1 cellular context compared by ENCODE assay signal in the genomic region with DNA sequence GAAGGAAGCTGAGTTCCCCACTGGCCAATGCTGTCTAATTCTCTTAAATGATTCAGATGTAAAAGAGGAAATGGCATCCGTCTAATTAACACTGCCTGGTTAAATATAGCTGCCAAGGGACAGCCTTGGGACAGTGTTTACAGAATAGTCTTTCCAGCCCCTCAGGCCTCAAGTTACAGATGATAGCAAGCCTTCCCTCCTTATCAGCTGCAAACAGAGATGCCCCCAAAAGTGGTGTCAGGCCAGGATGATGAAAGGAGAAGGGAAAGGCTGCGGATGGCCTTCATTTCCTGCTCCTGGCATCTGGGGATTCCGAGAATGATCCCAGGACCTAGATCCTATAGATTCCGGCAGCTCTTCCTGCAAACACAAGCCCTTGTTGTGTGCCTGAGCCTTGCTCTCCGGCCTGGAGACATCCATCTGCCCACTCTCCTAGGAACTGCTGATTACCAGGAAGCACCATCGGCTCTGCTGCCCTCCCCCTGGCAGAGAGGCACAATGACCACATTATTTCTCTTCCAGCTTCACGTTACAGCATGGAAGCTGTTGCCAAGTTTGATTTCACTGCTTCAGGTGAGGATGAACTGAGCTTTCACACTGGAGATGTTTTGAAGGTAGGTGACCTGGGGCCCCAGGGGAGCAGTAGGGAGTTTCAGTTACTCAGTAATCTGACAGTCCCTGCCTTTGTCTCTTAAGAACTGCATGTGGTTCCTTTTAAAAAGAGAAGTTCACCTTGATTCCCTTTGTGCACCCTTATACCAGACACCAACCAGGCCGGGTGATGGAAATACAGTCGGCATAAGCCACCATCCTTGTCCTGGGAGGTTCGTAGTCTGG.
A peak's percentile ranks its signal among the peaks of the same experiment; 100 is the strongest.
TF ChIP-seq lines count a peak whose summit lies in the region.

No MANE protein-coding gene starts in this region.

TF ChIP-seq in K562, 482 proteins besides CTCF, POLR2A, EP300 and RAD21 (continued from another document and continues in another):
- TF ChIP-seq, protein P1, sequence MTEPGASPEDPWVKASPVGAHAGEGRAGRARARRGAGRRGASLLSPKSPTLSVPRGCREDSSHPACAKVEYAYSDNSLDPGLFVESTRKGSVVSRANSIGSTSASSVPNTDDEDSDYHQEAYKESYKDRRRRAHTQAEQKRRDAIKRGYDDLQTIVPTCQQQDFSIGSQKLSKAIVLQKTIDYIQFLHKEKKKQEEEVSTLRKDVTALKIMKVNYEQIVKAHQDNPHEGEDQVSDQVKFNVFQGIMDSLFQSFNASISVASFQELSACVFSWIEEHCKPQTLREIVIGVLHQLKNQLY (CRISPR knock-in tag; conservative IDR thresholded peaks at IDR 0.05): no peak
- TF ChIP-seq XRCC5 (IDR thresholded peaks at IDR 0.05; ENCODE audit: low read depth, low read length) (no peak), ZNF174 (CRISPR knock-in tag; IDR thresholded peaks at IDR 0.05) (no peak), SMAD4 (CRISPR knock-in tag; conservative IDR thresholded peaks at IDR 0.05) (peak; percentile 87), DDX20 (tag; IDR thresholded peaks at IDR 0.05; ENCODE audit: low read depth) (no peak), HMGN3 (IDR thresholded peaks at IDR 0.05; ENCODE audit: borderline replicate concordance, extremely low read depth, insufficient read length, low read depth, low read length) (peak; percentile 82), CEBPG (CRISPR knock-in tag; IDR thresholded peaks at IDR 0.05) (peak; percentile 64; the same call in 1 of the 2 replicates), CEBPG (tag; conservative IDR thresholded peaks at IDR 0.05 in 1 of 2, IDR thresholded peaks at IDR 0.05 in 1 of 2) (peak in 1 of 2 experiments; percentile 69; a peak in 2 of 4 replicates), KDM4B (IDR thresholded peaks at IDR 0.05; ENCODE audit: borderline replicate concordance in 2 of 2, low read depth in 1 of 2) (no peak), CTBP1 (IDR thresholded peaks at IDR 0.05; ENCODE audit: borderline replicate concordance) (peak; percentile 92; the same call in 1 of the 2 replicates), HNRNPL (IDR thresholded peaks at IDR 0.05; ENCODE audit: low read depth, low read length) (no peak), ZNF384 (IDR thresholded peaks at IDR 0.05; ENCODE audit: low read depth, low read length) (no peak), ZFP36 (IDR thresholded peaks at IDR 0.05; ENCODE audit: low read depth, low read length, partially characterized antibody) (no peak)
- TF ChIP-seq, protein P2, sequence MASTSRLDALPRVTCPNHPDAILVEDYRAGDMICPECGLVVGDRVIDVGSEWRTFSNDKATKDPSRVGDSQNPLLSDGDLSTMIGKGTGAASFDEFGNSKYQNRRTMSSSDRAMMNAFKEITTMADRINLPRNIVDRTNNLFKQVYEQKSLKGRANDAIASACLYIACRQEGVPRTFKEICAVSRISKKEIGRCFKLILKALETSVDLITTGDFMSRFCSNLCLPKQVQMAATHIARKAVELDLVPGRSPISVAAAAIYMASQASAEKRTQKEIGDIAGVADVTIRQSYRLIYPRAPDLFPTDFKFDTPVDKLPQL (IDR thresholded peaks at IDR 0.05; ENCODE audit: extremely low read depth, insufficient read length): no peak
- TF ChIP-seq, protein P3, sequence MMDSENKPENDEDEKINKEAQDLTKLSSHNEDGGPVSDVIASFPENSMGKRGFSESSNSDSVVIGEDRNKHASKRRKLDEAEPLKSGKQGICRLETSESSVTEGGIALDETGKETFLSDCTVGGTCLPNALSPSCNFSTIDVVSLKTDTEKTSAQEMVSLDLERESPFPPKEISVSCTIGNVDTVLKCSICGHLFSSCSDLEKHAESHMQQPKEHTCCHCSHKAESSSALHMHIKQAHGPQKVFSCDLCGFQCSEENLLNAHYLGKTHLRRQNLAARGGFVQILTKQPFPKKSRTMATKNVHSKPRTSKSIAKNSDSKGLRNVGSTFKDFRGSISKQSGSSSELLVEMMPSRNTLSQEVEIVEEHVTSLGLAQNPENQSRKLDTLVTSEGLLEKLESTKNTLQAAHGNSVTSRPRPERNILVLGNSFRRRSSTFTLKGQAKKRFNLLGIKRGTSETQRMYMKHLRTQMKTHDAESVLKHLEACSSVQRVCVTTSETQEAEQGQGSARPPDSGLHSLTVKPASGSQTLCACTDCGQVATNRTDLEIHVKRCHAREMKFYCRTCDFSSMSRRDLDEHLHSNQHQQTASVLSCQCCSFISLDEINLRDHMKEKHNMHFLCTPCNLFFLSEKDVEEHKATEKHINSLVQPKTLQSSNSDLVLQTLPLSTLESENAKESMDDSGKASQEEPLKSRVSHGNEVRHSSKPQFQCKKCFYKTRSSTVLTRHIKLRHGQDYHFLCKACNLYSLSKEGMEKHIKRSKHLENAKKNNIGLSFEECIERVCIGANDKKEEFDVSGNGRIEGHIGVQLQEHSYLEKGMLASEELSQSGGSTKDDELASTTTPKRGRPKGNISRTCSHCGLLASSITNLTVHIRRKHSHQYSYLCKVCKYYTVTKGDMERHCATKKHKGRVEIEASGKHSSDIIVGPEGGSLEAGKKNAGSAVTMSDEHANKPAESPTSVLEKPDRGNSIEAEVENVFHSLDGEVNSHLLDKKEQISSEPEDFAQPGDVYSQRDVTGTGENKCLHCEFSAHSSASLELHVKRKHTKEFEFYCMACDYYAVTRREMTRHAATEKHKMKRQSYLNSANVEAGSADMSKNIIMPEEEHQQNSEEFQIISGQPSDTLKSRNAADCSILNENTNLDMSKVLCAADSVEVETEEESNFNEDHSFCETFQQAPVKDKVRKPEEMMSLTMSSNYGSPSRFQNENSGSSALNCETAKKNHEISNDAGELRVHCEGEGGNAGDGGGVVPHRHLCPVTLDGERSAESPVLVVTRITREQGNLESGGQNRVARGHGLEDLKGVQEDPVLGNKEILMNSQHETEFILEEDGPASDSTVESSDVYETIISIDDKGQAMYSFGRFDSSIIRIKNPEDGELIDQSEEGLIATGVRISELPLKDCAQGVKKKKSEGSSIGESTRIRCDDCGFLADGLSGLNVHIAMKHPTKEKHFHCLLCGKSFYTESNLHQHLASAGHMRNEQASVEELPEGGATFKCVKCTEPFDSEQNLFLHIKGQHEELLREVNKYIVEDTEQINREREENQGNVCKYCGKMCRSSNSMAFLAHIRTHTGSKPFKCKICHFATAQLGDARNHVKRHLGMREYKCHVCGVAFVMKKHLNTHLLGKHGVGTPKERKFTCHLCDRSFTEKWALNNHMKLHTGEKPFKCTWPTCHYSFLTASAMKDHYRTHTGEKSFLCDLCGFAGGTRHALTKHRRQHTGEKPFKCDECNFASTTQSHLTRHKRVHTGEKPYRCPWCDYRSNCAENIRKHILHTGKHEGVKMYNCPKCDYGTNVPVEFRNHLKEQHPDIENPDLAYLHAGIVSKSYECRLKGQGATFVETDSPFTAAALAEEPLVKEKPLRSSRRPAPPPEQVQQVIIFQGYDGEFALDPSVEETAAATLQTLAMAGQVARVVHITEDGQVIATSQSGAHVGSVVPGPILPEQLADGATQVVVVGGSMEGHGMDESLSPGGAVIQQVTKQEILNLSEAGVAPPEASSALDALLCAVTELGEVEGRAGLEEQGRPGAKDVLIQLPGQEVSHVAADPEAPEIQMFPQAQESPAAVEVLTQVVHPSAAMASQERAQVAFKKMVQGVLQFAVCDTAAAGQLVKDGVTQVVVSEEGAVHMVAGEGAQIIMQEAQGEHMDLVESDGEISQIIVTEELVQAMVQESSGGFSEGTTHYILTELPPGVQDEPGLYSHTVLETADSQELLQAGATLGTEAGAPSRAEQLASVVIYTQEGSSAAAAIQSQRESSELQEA (IDR thresholded peaks at IDR 0.05; ENCODE audit: low read depth): no peak
- TF ChIP-seq, protein P4, sequence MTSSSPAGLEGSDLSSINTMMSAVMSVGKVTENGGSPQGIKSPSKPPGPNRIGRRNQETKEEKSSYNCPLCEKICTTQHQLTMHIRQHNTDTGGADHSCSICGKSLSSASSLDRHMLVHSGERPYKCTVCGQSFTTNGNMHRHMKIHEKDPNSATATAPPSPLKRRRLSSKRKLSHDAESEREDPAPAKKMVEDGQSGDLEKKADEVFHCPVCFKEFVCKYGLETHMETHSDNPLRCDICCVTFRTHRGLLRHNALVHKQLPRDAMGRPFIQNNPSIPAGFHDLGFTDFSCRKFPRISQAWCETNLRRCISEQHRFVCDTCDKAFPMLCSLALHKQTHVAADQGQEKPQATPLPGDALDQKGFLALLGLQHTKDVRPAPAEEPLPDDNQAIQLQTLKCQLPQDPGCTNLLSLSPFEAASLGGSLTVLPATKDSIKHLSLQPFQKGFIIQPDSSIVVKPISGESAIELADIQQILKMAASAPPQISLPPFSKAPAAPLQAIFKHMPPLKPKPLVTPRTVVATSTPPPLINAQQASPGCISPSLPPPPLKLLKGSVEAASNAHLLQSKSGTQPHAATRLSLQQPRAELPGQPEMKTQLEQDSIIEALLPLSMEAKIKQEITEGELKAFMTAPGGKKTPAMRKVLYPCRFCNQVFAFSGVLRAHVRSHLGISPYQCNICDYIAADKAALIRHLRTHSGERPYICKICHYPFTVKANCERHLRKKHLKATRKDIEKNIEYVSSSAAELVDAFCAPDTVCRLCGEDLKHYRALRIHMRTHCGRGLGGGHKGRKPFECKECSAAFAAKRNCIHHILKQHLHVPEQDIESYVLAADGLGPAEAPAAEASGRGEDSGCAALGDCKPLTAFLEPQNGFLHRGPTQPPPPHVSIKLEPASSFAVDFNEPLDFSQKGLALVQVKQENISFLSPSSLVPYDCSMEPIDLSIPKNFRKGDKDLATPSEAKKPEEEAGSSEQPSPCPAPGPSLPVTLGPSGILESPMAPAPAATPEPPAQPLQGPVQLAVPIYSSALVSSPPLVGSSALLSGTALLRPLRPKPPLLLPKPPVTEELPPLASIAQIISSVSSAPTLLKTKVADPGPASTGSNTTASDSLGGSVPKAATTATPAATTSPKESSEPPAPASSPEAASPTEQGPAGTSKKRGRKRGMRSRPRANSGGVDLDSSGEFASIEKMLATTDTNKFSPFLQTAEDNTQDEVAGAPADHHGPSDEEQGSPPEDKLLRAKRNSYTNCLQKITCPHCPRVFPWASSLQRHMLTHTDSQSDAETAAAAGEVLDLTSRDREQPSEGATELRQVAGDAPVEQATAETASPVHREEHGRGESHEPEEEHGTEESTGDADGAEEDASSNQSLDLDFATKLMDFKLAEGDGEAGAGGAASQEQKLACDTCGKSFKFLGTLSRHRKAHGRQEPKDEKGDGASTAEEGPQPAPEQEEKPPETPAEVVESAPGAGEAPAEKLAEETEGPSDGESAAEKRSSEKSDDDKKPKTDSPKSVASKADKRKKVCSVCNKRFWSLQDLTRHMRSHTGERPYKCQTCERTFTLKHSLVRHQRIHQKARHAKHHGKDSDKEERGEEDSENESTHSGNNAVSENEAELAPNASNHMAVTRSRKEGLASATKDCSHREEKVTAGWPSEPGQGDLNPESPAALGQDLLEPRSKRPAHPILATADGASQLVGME (CRISPR knock-in tag; IDR thresholded peaks at IDR 0.05): no peak
- TF ChIP-seq, protein P5, sequence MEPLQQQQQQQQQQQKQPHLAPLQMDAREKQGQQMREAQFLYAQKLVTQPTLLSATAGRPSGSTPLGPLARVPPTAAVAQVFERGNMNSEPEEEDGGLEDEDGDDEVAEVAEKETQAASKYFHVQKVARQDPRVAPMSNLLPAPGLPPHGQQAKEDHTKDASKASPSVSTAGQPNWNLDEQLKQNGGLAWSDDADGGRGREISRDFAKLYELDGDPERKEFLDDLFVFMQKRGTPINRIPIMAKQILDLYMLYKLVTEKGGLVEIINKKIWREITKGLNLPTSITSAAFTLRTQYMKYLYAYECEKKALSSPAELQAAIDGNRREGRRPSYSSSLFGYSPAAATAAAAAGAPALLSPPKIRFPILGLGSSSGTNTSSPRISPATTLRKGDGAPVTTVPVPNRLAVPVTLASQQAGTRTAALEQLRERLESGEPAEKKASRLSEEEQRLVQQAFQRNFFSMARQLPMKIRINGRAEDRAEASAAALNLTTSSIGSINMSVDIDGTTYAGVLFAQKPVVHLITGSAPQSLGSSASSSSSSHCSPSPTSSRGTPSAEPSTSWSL (CRISPR knock-in tag; IDR thresholded peaks at IDR 0.05; ENCODE audit: borderline replicate concordance): no peak
- TF ChIP-seq, protein P6, sequence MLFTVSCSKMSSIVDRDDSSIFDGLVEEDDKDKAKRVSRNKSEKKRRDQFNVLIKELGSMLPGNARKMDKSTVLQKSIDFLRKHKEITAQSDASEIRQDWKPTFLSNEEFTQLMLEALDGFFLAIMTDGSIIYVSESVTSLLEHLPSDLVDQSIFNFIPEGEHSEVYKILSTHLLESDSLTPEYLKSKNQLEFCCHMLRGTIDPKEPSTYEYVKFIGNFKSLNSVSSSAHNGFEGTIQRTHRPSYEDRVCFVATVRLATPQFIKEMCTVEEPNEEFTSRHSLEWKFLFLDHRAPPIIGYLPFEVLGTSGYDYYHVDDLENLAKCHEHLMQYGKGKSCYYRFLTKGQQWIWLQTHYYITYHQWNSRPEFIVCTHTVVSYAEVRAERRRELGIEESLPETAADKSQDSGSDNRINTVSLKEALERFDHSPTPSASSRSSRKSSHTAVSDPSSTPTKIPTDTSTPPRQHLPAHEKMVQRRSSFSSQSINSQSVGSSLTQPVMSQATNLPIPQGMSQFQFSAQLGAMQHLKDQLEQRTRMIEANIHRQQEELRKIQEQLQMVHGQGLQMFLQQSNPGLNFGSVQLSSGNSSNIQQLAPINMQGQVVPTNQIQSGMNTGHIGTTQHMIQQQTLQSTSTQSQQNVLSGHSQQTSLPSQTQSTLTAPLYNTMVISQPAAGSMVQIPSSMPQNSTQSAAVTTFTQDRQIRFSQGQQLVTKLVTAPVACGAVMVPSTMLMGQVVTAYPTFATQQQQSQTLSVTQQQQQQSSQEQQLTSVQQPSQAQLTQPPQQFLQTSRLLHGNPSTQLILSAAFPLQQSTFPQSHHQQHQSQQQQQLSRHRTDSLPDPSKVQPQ (CRISPR knock-in tag; IDR thresholded peaks at IDR 0.05; ENCODE audit: borderline replicate concordance): no peak
- TF ChIP-seq, protein P7, sequence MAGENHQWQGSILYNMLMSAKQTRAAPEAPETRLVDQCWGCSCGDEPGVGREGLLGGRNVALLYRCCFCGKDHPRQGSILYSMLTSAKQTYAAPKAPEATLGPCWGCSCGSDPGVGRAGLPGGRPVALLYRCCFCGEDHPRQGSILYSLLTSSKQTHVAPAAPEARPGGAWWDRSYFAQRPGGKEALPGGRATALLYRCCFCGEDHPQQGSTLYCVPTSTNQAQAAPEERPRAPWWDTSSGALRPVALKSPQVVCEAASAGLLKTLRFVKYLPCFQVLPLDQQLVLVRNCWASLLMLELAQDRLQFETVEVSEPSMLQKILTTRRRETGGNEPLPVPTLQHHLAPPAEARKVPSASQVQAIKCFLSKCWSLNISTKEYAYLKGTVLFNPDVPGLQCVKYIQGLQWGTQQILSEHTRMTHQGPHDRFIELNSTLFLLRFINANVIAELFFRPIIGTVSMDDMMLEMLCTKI (IDR thresholded peaks at IDR 0.05; ENCODE audit: partially characterized antibody): no peak
- TF ChIP-seq, protein P8, sequence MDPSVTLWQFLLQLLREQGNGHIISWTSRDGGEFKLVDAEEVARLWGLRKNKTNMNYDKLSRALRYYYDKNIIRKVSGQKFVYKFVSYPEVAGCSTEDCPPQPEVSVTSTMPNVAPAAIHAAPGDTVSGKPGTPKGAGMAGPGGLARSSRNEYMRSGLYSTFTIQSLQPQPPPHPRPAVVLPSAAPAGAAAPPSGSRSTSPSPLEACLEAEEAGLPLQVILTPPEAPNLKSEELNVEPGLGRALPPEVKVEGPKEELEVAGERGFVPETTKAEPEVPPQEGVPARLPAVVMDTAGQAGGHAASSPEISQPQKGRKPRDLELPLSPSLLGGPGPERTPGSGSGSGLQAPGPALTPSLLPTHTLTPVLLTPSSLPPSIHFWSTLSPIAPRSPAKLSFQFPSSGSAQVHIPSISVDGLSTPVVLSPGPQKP (CRISPR knock-in tag; IDR thresholded peaks at IDR 0.05): no peak
- TF ChIP-seq, protein P9, sequence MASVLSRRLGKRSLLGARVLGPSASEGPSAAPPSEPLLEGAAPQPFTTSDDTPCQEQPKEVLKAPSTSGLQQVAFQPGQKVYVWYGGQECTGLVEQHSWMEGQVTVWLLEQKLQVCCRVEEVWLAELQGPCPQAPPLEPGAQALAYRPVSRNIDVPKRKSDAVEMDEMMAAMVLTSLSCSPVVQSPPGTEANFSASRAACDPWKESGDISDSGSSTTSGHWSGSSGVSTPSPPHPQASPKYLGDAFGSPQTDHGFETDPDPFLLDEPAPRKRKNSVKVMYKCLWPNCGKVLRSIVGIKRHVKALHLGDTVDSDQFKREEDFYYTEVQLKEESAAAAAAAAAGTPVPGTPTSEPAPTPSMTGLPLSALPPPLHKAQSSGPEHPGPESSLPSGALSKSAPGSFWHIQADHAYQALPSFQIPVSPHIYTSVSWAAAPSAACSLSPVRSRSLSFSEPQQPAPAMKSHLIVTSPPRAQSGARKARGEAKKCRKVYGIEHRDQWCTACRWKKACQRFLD (CRISPR knock-in tag; IDR thresholded peaks at IDR 0.05): 0 out of 2 replicates have a peak, but pooled peaks have one; percentile 76
